Comparison of ENCODE assay signal across 8 cellular contexts in the genomic region with DNA sequence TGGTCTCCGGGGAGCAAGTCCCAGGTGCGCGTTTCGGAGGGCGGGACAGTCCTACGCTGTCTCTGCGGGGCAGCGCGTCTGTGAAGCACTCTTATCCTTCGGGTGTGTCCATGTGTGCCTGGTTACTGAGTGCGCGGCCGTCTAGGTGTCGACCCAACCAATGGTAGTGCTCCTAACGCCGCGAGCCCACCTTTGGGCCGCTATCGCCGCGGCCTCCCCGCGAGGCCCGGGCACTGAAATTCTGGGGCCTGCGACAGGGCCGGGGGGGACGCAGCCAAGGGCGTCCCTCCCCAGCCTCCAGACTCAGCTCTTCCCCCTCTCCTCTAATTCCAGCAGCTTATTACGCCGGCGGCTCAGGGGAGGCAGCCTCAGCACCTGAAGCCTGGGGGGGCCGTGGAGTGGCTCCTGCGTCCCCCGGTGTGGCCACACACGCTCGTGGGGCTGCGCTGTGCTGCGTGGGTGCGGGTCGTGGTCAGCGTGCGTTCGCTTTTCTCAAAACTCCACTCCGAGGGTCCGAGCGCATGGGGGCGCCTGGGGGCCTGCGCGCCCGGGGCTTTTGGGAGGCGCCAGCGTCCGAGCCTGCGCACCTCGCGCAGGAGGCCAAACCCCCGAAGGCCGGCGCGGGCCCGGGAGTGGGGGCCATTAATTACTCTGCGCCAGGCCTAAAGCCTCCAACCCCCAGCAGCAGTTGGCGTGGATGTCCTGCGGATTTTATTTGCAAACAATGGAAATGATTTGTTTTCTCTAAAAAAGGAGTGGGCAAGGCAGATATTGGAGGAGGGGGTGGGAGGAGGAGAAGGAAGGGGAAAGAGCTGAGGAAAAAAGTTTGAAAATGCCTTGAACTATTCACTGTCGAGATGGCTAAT. TPM values are rescaled to one million over a fixed set of nuclear protein-coding genes. Genes with fewer than 3 reads are reported as not detected.
DNase-seq lines count a peak whose midpoint lies in the region; ATAC-seq and TF ChIP-seq lines count a peak whose summit lies in the region.

No MANE protein-coding gene starts in this region.

- no peaks in the 10 kb centered on the region for H3K36me3 ChIP-seq in mucosa of rectum (ENCODE audit: control insufficient read depth in 2 of 2, insufficient read depth in 2 of 2, low read length in 2 of 2)

- no peaks in the 10 kb centered on the region for H3K9me3 ChIP-seq in mucosa of rectum (ENCODE audit: control insufficient read depth in 2 of 2, low read length in 2 of 2)

- peaks cover 5 to 19% of the 10 kb centered on the region in 2 donors for H3K4me1 ChIP-seq in mucosa of rectum (ENCODE audit: control insufficient read depth in 2 of 2, insufficient read depth in 2 of 2, low read length in 2 of 2)

- H3K4me3 ChIP-seq in coronary artery (peak overlapping the region; percentile 96), mucosa of rectum (ENCODE audit: low read length in 2 of 2) (peak overlapping the region; percentile 86 to 91)

- peak; percentile 55 for DNase-seq in Daoy (ENCODE audit: low read depth)
- DNase-seq in NCI-H146 treated with DMSO at 0.1 percent for 48 hours (lab: John Stamatoyannopoulos, UW; ENCODE audit: unreplicated experiment) = peak; percentile 42
- DNase-seq in coronary artery (ENCODE audit: low spot score) = no peak
- no peak for DNase-seq in activated gamma-delta T cell treated with Interleukin-2 at 50 U/mL for 16 hours
- DNase-seq in NCI-H128 (lab: John Stamatoyannopoulos, UW; ENCODE audit: unreplicated experiment) = no peak
- DNase-seq in omental fat pad (ENCODE audit: low spot score) = no peak

- peaks cover 2 to 15% of the 10 kb centered on the region in 2 donors for H3K27me3 ChIP-seq in mucosa of rectum (ENCODE audit: control insufficient read depth in 2 of 2, insufficient read depth in 2 of 2, low read length in 2 of 2)

- TF ChIP-seq CTCF in coronary artery (IDR thresholded peaks at IDR 0.05) (no peak), omental fat pad (IDR thresholded peaks at IDR 0.05) (no peak)

- H3K9ac ChIP-seq in mucosa of rectum (ENCODE audit: low read depth in 1 of 2, low read length in 2 of 2) = peak overlapping the region in 1 of 2 donors; percentile 54

- ATAC-seq in GM18498 (IDR thresholded peaks at IDR 0.05; ENCODE audit: unreplicated experiment) = no peak
- ATAC-seq in omental fat pad (ENCODE audit: low FRiP score) = no peak

- H3K27ac ChIP-seq in coronary artery (peak overlapping the region in 1 of 2 donors; percentile 100), mucosa of rectum (ENCODE audit: low read depth in 2 of 2, low read length in 2 of 2) (no peak overlapping the region)

RNA-seq across cellular contexts. Expression of a gene that starts 3.0 kb away (rescaled TPM):
- 3.7 and 5.7 TPM in 2 replicates for total RNA-seq in Daoy (2014; rRNA removed; shearing (Covaris generic))
- 10 to 100 TPM in 2 of 4 donors, 1 to 10 TPM in 2; 8.0 to 19.8 (median 11.2) TPM for total RNA-seq in omental fat pad

RNA-seq across cellular contexts. Expression of a gene that starts 26.9 kb away (rescaled TPM):
- 1.6 TPM in 1 of 2 replicates, not detected in the other for total RNA-seq in Daoy (2014; rRNA removed; shearing (Covaris generic))
- 10 to 100 TPM; 12.0 to 15.9 (median 13.9) TPM for total RNA-seq in omental fat pad

Comparison
In these comparisons a context has a peak if more than half of its experiments do, and no peak if none do; other contexts are left out.
1. DNase-seq: peak in Daoy (single experiment) and NCI-H146 treated with DMSO at 0.1 percent for 48 hours (single experiment); none in coronary artery (single experiment), activated gamma-delta T cell treated with Interleukin-2 at 50 U/mL for 16 hours (single experiment), NCI-H128 (single experiment) and omental fat pad (single experiment).